15 cellular contexts compared by ENCODE assay signal in genomic region chr6:166754218-166755030, GRCh38.
DNase-seq lines count a peak whose midpoint lies in the region; ATAC-seq, FAIRE-seq and TF ChIP-seq lines count a peak whose summit lies in the region.
"Had no signal": no experiment of that assay in that cellular context is flagged by ENCODE, and none has a peak within 500 bp of the region (broad histone marks: within the 10 kb centered on the region; RNA-seq: fewer than 3 reads in every experiment).

No MANE protein-coding gene starts in this region.

- H3K4me2 ChIP-seq in BLaER1 treated with 17β-estradiol and CSF1 and Interleukin-3, amounts not matched to agents 10 nM and 100 nM, result peak overlapping the region in 6 of 11 experiments; percentile 3 to 57 (median 19); a peak in 6 of 22 replicates
- H3K4me2 ChIP-seq in H1 (ENCODE audit: insufficient read depth in 1 of 2, low read depth in 2 of 2, low read length in 2 of 2) (no peak overlapping the region; a peak in 1 of 4 replicates), neuronal stem cell (ENCODE audit: insufficient read depth, low read length, poor library complexity, severe bottlenecking) (no peak overlapping the region)
- H3K4me2 ChIP-seq: KMS-11 had no signal

- H2BK12ac ChIP-seq in H1 (ENCODE audit: low read depth, low read length) (no peak overlapping the region), neuronal stem cell (ENCODE audit: low read length) (no peak overlapping the region)

- H3K27ac ChIP-seq in BLaER1 treated with 17β-estradiol and CSF1 and Interleukin-3, amounts not matched to agents 10 nM and 100 nM, result no peak overlapping the region
- H3K27ac ChIP-seq in HEK293 (ENCODE audit: extremely low read depth, low read depth, low read length), result no peak overlapping the region
- H3K27ac ChIP-seq in H1 (ENCODE audit: low read depth, low read length), result no peak overlapping the region
- no peak overlapping the region for H3K27ac ChIP-seq in neuronal stem cell (replicated peaks; ENCODE audit: low read length)
- no peak overlapping the region for H3K27ac ChIP-seq in left ventricle myocardium inferior (replicated peaks)
- H3K27ac ChIP-seq: C4-2B, KMS-11 had no signal

- H4K91ac ChIP-seq in H1 (replicated peaks; ENCODE audit: insufficient read length, low read length), result no peak overlapping the region
- no peak overlapping the region for H4K91ac ChIP-seq in neuronal stem cell (ENCODE audit: low read depth, low read length, poor library complexity)

- TF ChIP-seq CTCF in HEK293 (tag by site-specific recombination; IDR thresholded peaks at IDR 0.05) (no peak), H1 (IDR thresholded peaks at IDR 0.05; ENCODE audit: control extremely low read depth in 1 of 3, insufficient read depth in 1 of 3, low read depth in 1 of 3, low read length in 3 of 3) (no peak), left ventricle myocardium inferior (IDR thresholded peaks at IDR 0.05; ENCODE audit: borderline replicate concordance) (no peak)

- FAIRE-seq in H1 (lab: Jason Lieb, UNC), result no peak
- FAIRE-seq: D721Med, GM12891, GM19239 had no signal

- H3K4ac ChIP-seq in H1 (replicated peaks; ENCODE audit: insufficient read length, low read depth, low read length) (no peak overlapping the region), neuronal stem cell (ENCODE audit: low read length) (no peak overlapping the region)

- H3K4me3 ChIP-seq in BLaER1 treated with 17β-estradiol and CSF1 and Interleukin-3, amounts not matched to agents 10 nM and 100 nM, result no peak overlapping the region
- no peak overlapping the region for H3K4me3 ChIP-seq in HEK293 (ENCODE audit: low read depth, low read length)
- no peak overlapping the region for H3K4me3 ChIP-seq in H1 (ENCODE audit: extremely low read depth in 1 of 4, insufficient read depth in 2 of 4, low read depth in 3 of 4, low read length in 4 of 4)
- H3K4me3 ChIP-seq in neuronal stem cell (ENCODE audit: low read length in 2 of 2), result peak overlapping the region in 1 of 2 donors; percentile 31
- no peak overlapping the region for H3K4me3 ChIP-seq in left ventricle myocardium inferior

- TF ChIP-seq EP300 in H1 (IDR thresholded peaks at IDR 0.05; ENCODE audit: borderline replicate concordance in 1 of 2, low read depth in 2 of 2, low read length in 2 of 2), result no peak

- DNase-seq in H1 (ENCODE audit: low read depth in 1 of 2, low spot score in 2 of 2) (peak in 1 of 2 experiments; percentile 41), neuronal stem cell (ENCODE audit: low spot score) (no peak), left ventricle myocardium inferior (no peak)
- DNase-seq: Caco-2; CD4-positive, alpha-beta T cell; HCEC 1CT had no signal

- peaks cover 43 to 79% (median 75%) of the 10 kb centered on the region in 10 experiments for H3K4me1 ChIP-seq in BLaER1 treated with 17β-estradiol and CSF1 and Interleukin-3, amounts not matched to agents 10 nM and 100 nM
- H3K4me1 ChIP-seq in HEK293 (ENCODE audit: control insufficient read depth, insufficient read depth, low read length) (no peaks in the 10 kb centered on the region), H1 (replicated peaks in 1 of 4; ENCODE audit: control insufficient read depth in 3 of 4, insufficient read depth in 4 of 4, low read length in 3 of 4) (peaks cover 3 to 39% (median 20%) of the 10 kb centered on the region in 4 experiments), neuronal stem cell (ENCODE audit: control insufficient read depth in 2 of 2, insufficient read depth in 1 of 2, low read depth in 1 of 2, low read length in 2 of 2) (peaks cover 30 to 31% of the 10 kb centered on the region in 2 donors), left ventricle myocardium inferior (peaks cover 11% of the 10 kb centered on the region)
- H3K4me1 ChIP-seq: Caco-2 had no signal

- H3K79me1 ChIP-seq in H1 (ENCODE audit: low read depth, low read length) (no peaks in the 10 kb centered on the region), neuronal stem cell (ENCODE audit: low read depth, low read length) (no peaks in the 10 kb centered on the region)

- peaks cover 56 to 77% (median 66%) of the 10 kb centered on the region in 11 experiments for H3K27me3 ChIP-seq in BLaER1 treated with 17β-estradiol and CSF1 and Interleukin-3, amounts not matched to agents 10 nM and 100 nM
- H3K27me3 ChIP-seq in H1 (replicated peaks in 1 of 4; ENCODE audit: control insufficient read depth in 3 of 4, extremely low read depth in 1 of 4, insufficient read depth in 3 of 4, low read length in 3 of 4), result no peaks in the 10 kb centered on the region; a peak in 1 of 7 replicates
- H3K27me3 ChIP-seq in neuronal stem cell (ENCODE audit: control insufficient read depth in 3 of 3, insufficient read depth in 3 of 3, low read depth in 1 of 3, low read length in 3 of 3), result no peaks in the 10 kb centered on the region
- H3K27me3 ChIP-seq in left ventricle myocardium inferior (ENCODE audit: low read depth), result peaks cover 18% of the 10 kb centered on the region

- H4K8ac ChIP-seq in H1 (ENCODE audit: extremely low read depth, insufficient read depth, low read length) (no peak overlapping the region), neuronal stem cell (ENCODE audit: low read depth, low read length) (no peak overlapping the region)

- H3K14ac ChIP-seq in H1 (ENCODE audit: insufficient read length) (no peak overlapping the region), neuronal stem cell (ENCODE audit: low read length) (peak overlapping the region; percentile 5)

- H3K9me3 ChIP-seq in BLaER1 treated with 17β-estradiol and CSF1 and Interleukin-3, amounts not matched to agents 10 nM and 100 nM (replicated peaks in 1 of 11), result no peaks in the 10 kb centered on the region
- H3K9me3 ChIP-seq in HEK293 (ENCODE audit: control insufficient read depth, insufficient read depth, low read depth, low read length), result no peaks in the 10 kb centered on the region
- H3K9me3 ChIP-seq in H1 (ENCODE audit: insufficient read depth in 2 of 2, low read depth in 1 of 2, low read length in 1 of 2), result no peaks in the 10 kb centered on the region
- no peaks in the 10 kb centered on the region for H3K9me3 ChIP-seq in neuronal stem cell (replicated peaks in 1 of 2; ENCODE audit: control insufficient read depth in 2 of 2, insufficient read depth in 1 of 2, low read depth in 1 of 2, low read length in 2 of 2)
- no peaks in the 10 kb centered on the region for H3K9me3 ChIP-seq in left ventricle myocardium inferior (replicated peaks)
- H3K9me3 ChIP-seq: Caco-2 had no signal

- H3K18ac ChIP-seq in H1 (ENCODE audit: extremely low read depth, low read length) (no peak overlapping the region), neuronal stem cell (ENCODE audit: low read length) (peak overlapping the region; percentile 80)

- H4K5ac ChIP-seq in H1 (ENCODE audit: insufficient read length, low read depth, low read length), result no peak overlapping the region

- no peak overlapping the region for H2BK120ac ChIP-seq in H1 (replicated peaks; ENCODE audit: low read depth, low read length)
- no peak overlapping the region for H2BK120ac ChIP-seq in neuronal stem cell (ENCODE audit: low read depth, low read length)

- CTCF ChIA-PET in HEK293 (lab: Yijun Ruan, JAX), result no interaction called here
- CTCF ChIA-PET in H1 (lab: Charles Lee; ENCODE audit: partially characterized antibody), result interaction anchor here (0.8 to 1.3 kb wide), 7 partner anchors 10 to 47 kb away, joined by 3 to 5 read pairs (median 3); no protein-coding TSS in a partner anchor

- H3K79me2 ChIP-seq in H1 (ENCODE audit: control insufficient read depth in 1 of 2, insufficient read depth in 2 of 2, low read length in 2 of 2), result no peaks in the 10 kb centered on the region

- H2BK5ac ChIP-seq in H1 (ENCODE audit: low read depth, low read length), result no peak overlapping the region
- H2BK5ac ChIP-seq in neuronal stem cell (ENCODE audit: low read length), result no peak overlapping the region

- WGBS in H1 (ENCODE audit: extremely low coverage in 1 of 2, insufficient coverage in 1 of 2, insufficient read length in 1 of 2, insufficient replicate concordance in 2 of 2, low coverage in 1 of 2, low lambda C conversion rate in 2 of 2, missing lambda C conversion rate in 1 of 2), 2 experiments, result 73% methylated on average over 13 of the region's 13 CpGs; no CpG with 5 or more reads in 1 of the 2 experiments
- WGBS in neuronal stem cell (ENCODE audit: extremely low coverage in 2 of 2, insufficient read length in 2 of 2, insufficient replicate concordance in 1 of 2), 2 donors, result no CpG with 5 or more reads among the region's 13 CpGs

- no peak for TF ChIP-seq POLR2A in H1 (IDR thresholded peaks at IDR 0.05; ENCODE audit: control extremely low read depth in 1 of 2, low read depth in 2 of 2, low read length in 2 of 2)

- H2BK15ac ChIP-seq in H1 (ENCODE audit: low read length) (no peak overlapping the region), neuronal stem cell (ENCODE audit: low read length) (no peak overlapping the region)

- no peak overlapping the region for H3K23ac ChIP-seq in H1 (ENCODE audit: insufficient read length)
- H3K23ac ChIP-seq in neuronal stem cell (ENCODE audit: low read depth, low read length, poor library complexity), result no peak overlapping the region

- no peak overlapping the region for H3K56ac ChIP-seq in H1 (replicated peaks; ENCODE audit: insufficient read length, low read depth, low read length)

- no peak overlapping the region; the same call in 1 of the 2 replicates for H2BK20ac ChIP-seq in H1 (ENCODE audit: low read length)

- no peak overlapping the region for H3K9ac ChIP-seq in BLaER1 treated with 17β-estradiol and CSF1 and Interleukin-3, amounts not matched to agents 10 nM and 100 nM
- no peak overlapping the region for H3K9ac ChIP-seq in H1 (replicated peaks in 1 of 4; ENCODE audit: extremely low read depth in 1 of 4, low read depth in 3 of 4, low read length in 3 of 4)
- peak overlapping the region; percentile 27 for H3K9ac ChIP-seq in neuronal stem cell (ENCODE audit: low read depth, low read length, poor library complexity)
- H3K9ac ChIP-seq: KMS-11 had no signal

- no peak for TF ChIP-seq RAD21 in H1 (IDR thresholded peaks at IDR 0.05 in 1 of 2, conservative IDR thresholded peaks at IDR 0.05 in 1 of 2; ENCODE audit: low read depth in 2 of 2, low read length in 2 of 2)

- POLR2A ChIA-PET in HEK293 (lab: Yijun Ruan, JAX), result no interaction called here
- POLR2A ChIA-PET in H1 (lab: Charles Lee; ENCODE audit: partially characterized antibody), result no interaction called here

- no peaks in the 10 kb centered on the region; the same call in 1 of the 2 replicates for H3K23me2 ChIP-seq in H1 (ENCODE audit: low read depth, low read length)

- no peaks in the 10 kb centered on the region for H3K36me3 ChIP-seq in BLaER1 treated with 17β-estradiol and CSF1 and Interleukin-3, amounts not matched to agents 10 nM and 100 nM
- H3K36me3 ChIP-seq in HEK293 (ENCODE audit: control insufficient read depth in 2 of 2, insufficient read depth in 1 of 2, low read length in 2 of 2) (no peaks in the 10 kb centered on the region), H1 (ENCODE audit: control insufficient read depth in 2 of 4, insufficient read depth in 4 of 4, low read length in 3 of 4) (no peaks in the 10 kb centered on the region), neuronal stem cell (replicated peaks in 1 of 2; ENCODE audit: control insufficient read depth in 2 of 2, insufficient read depth in 2 of 2, low read length in 2 of 2) (no peaks in the 10 kb centered on the region), left ventricle myocardium inferior (no peaks in the 10 kb centered on the region)

- ATAC-seq in GM21423 (IDR thresholded peaks at IDR 0.05; ENCODE audit: unreplicated experiment) (no peak), HG03432 (IDR thresholded peaks at IDR 0.05; ENCODE audit: unreplicated experiment) (no peak)

- no peak overlapping the region for H2AFZ ChIP-seq in H1 (ENCODE audit: low read length)
- H2AFZ ChIP-seq in neuronal stem cell (ENCODE audit: low read length), result no peak overlapping the region

- H2AK5ac ChIP-seq in H1 (ENCODE audit: low read depth, low read length) (no peak overlapping the region), neuronal stem cell (ENCODE audit: low read depth, low read length) (no peak overlapping the region)

- peaks cover 0 to 42% (median 22%) of the 10 kb centered on the region in 11 experiments; a peak in 18 of 22 replicates for H4K20me1 ChIP-seq in BLaER1 treated with 17β-estradiol and CSF1 and Interleukin-3, amounts not matched to agents 10 nM and 100 nM
- H4K20me1 ChIP-seq in H1 (replicated peaks in 1 of 2; ENCODE audit: control insufficient read depth in 1 of 2, insufficient read depth in 2 of 2, low read length in 2 of 2), result no peaks in the 10 kb centered on the region

- intact Hi-C loops in left ventricle myocardium inferior (cut with micrococcal nuclease), result no loop called here

Comparison
In these comparisons a context has a peak if more than half of its experiments do, and no peak if none do; other contexts are left out.
1. H3K4me2 ChIP-seq: peak in BLaER1 treated with 17β-estradiol and CSF1 and Interleukin-3, amounts not matched to agents 10 nM and 100 nM (6 of 11); none in H1 (0 of 2) and neuronal stem cell (single experiment).